Comparison of ENCODE assay signal across 9 cellular contexts in the genomic region with DNA sequence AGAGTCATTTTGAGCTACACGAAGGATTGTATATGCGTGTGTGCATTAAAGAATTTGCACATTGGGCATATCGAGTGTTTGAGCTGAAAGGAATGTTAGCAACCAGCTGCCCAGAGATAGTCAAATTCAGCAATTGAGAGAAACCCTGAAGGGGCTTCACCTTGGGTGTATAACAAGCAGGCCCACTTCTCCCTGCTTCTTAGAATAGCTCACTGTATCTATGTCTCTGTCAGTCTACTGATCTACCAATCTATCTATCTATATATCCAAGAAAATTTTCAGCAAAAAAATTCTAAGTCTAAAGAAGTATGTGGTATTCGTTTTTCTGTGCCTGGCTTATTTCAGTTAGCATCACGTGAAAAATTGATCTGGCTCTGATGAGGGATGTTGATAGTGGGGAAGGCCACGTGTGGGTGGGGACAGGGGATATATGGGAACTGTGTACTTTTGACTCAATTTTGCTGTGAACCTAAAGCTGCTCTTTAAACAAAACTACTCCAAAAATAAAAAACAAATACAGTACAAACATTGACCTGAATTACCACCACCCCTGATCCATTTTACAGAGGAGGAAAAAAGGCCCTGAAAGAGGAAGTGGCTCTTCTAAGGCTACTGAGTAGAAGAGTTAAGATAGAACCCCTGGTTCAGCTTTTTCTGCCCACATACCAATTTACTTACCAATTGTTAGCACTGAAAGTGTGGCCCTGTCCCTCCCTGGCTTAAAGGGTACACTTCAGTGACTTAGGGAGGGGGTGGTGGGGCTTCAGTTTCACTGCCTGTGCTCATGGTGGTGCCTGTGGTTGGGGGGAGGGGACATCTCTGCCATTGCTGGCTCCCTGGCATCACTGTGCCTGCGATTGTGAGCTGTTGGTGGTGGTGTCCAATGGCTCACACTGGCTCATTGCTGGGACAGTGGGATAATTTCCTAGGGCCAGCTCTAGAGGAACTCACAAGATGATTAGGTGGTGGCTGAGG.
DNase-seq lines count a peak whose midpoint lies in the region; ATAC-seq and TF ChIP-seq lines count a peak whose summit lies in the region.
"Had no signal": no experiment of that assay in that cellular context is flagged by ENCODE, and none has a peak within 500 bp of the region (broad histone marks: within the 10 kb centered on the region; RNA-seq: fewer than 3 reads in every experiment).

No MANE protein-coding gene starts in this region.

- no peaks in the 10 kb centered on the region for H3K9me3 ChIP-seq in Caco-2

- intact Hi-C loops in Caco-2 (cut with micrococcal nuclease; ENCODE audit: unreplicated experiment): no loop called here

- H3K4me3 ChIP-seq in GM12864 (ENCODE audit: low read depth, low read length) (no peak overlapping the region; the same call in 1 of the 2 replicates), Caco-2 (ENCODE audit: low read depth, low read length) (no peak overlapping the region)

- H3K4me1 ChIP-seq in Caco-2: no peaks in the 10 kb centered on the region

- no peaks in the 10 kb centered on the region for H3K27me3 ChIP-seq in Caco-2 (replicated peaks; ENCODE audit: control insufficient read depth, insufficient read depth, low read length)

- TF ChIP-seq CTCF in GM12864 (IDR thresholded peaks at IDR 0.05; ENCODE audit: low read depth, low read length, missing control alignments) (no peak), Caco-2 (IDR thresholded peaks at IDR 0.05; ENCODE audit: insufficient read depth in 1 of 2, low read depth in 1 of 2, low read length in 1 of 2, severe bottlenecking in 1 of 2, unreplicated experiment in 1 of 2) (no peak)

- no peaks in the 10 kb centered on the region for H3K36me3 Mint-ChIP-seq in Caco-2 (ENCODE audit: insufficient read depth, unreplicated experiment)

- no peak overlapping the region for H3K27ac Mint-ChIP-seq in Caco-2 (ENCODE audit: unreplicated experiment)

- CTCF ChIA-PET in Caco-2 (lab: Charles Lee): no interaction called here

- POLR2A ChIA-PET in Caco-2 (lab: Charles Lee): no interaction called here

- no peaks in the 10 kb centered on the region for H3K36me3 ChIP-seq in Caco-2 (ENCODE audit: control insufficient read depth, insufficient read depth, low read length)

- BruUV-seq in Caco-2 (replicated peaks; lab: Mats Ljungman, UMichigan): no TSS peak

- ATAC-seq in GM19397 (IDR thresholded peaks at IDR 0.05; ENCODE audit: unreplicated experiment) (peak; percentile 91), HG03060 (IDR thresholded peaks at IDR 0.05; ENCODE audit: low read depth, unreplicated experiment) (peak; percentile 94)

- no peak overlapping the region for H3K4me3 Mint-ChIP-seq in Caco-2 (ENCODE audit: unreplicated experiment)

- no peaks in the 10 kb centered on the region for H3K4me1 Mint-ChIP-seq in Caco-2 (ENCODE audit: low read depth, unreplicated experiment)

- DNase-seq in GM12864 (ENCODE audit: low read depth) (peak; percentile 84), RPMI8226 (peak; percentile 5), Caco-2 (no peak), DMS114 treated with DMSO at 0.1 percent for 48 hours (lab: John Stamatoyannopoulos, UW; ENCODE audit: unreplicated experiment) (no peak), GM03348 (ENCODE audit: low spot score) (no peak), putamen (ENCODE audit: low spot score) (no peak)
- DNase-seq: activated naive CD4-positive, alpha-beta T cell had no signal

- H3K9me3 Mint-ChIP-seq in Caco-2 (ENCODE audit: unreplicated experiment): no peaks in the 10 kb centered on the region

- H3K27me3 Mint-ChIP-seq in Caco-2 (ENCODE audit: insufficient read depth, unreplicated experiment): no peaks in the 10 kb centered on the region

Comparison
In these comparisons a context has a peak if more than half of its experiments do, and no peak if none do; other contexts are left out.
1. DNase-seq: peak in GM12864 (single experiment) and RPMI8226 (single experiment); none in Caco-2 (0 of 2), DMS114 treated with DMSO at 0.1 percent for 48 hours (single experiment), GM03348 (single experiment) and putamen (single experiment).